In genomic region chr3:143002727-143003126, GRCh38 we compare ENCODE assay signal across 1 cellular context.
TF ChIP-seq lines count a peak whose summit lies in the region.

No MANE protein-coding gene starts in this region.

TF ChIP-seq in GM23338, 12 proteins besides CTCF, POLR2A, EP300 and RAD21 (continued from another document):
- no peak for TF ChIP-seq REST (IDR thresholded peaks at IDR 0.05; ENCODE audit: unreplicated experiment)
- no peak for TF ChIP-seq ZNF331 (CRISPR knock-in tag; IDR thresholded peaks at IDR 0.05; ENCODE audit: low read depth)
- no peak for TF ChIP-seq JUNB (IDR thresholded peaks at IDR 0.05; ENCODE audit: unreplicated experiment)
- TF ChIP-seq CREB1 (CRISPR knock-in tag; IDR thresholded peaks at IDR 0.05; ENCODE audit: low read depth), result no peak
- no peak for TF ChIP-seq ZNF114 (CRISPR knock-in tag; IDR thresholded peaks at IDR 0.05)
